In the genomic region with DNA sequence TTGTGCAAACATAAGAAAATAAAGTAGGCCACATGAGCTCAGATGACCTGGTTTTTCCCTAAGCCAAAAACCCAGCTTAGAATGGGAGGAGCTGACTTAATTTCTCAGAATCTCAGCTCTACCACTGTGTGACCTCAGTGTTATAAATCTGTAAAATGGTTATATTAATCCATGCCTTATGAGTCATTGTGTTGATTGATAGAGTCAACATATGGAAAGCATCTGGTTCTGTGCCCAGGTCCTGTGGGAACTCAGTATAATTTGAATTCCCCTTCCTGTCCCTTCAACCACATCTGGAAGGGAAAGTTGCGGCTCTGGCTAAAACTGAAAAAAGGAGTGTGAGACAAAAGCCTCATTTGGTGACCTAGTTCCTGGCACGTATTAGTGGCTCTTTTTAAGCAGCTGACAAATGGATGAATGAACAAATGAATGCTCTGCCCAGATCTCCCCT, we compare ENCODE assay signal across 15 cellular contexts. TPM values are rescaled to one million over a fixed set of nuclear protein-coding genes. Genes with fewer than 3 reads are reported as not detected.
DNase-seq lines count a peak whose midpoint lies in the region; ATAC-seq and TF ChIP-seq lines count a peak whose summit lies in the region.
"Had no signal": no experiment of that assay in that cellular context is flagged by ENCODE, and none has a peak within 500 bp of the region (broad histone marks: within the 10 kb centered on the region; RNA-seq: fewer than 3 reads in every experiment).

No MANE protein-coding gene starts in this region.

- no peak overlapping the region for H3K27ac ChIP-seq in left lung
- H3K27ac ChIP-seq: A549, KMS-11, SJSA1 had no signal

- no peak overlapping the region for H3K4me3 ChIP-seq in left lung
- H3K4me3 ChIP-seq: A549, SJSA1 had no signal

- no peak overlapping the region for H3K27ac Mint-ChIP-seq in activated CD8-positive, alpha-beta T cell treated with anti-CD3 and anti-CD28 coated beads for 36 hours
- no peak overlapping the region for H3K27ac Mint-ChIP-seq in activated CD8-positive, alpha-beta T cell treated with anti-CD3 and anti-CD28 coated beads, Interleukin-2, amount 10 ng/mL, durations not matched to agents 7 days and 5 days
- H3K27ac Mint-ChIP-seq in activated CD4-positive, alpha-beta memory T cell treated with anti-CD3 and anti-CD28 coated beads, Interleukin-2, amount 10 ng/mL, durations not matched to agents 7 days and 5 days: peak overlapping the region; percentile 70
- no peak overlapping the region for H3K27ac Mint-ChIP-seq in CD14-positive monocyte

- CTCF ChIA-PET in activated CD8-positive, alpha-beta T cell treated with anti-CD3 and anti-CD28 coated beads for 36 hours (lab: Charles Lee): interaction anchor here (1.0 to 4.9 kb wide), 10 partner anchors 9 to 476 kb away, joined by 3 to 44 read pairs (median 4); no protein-coding TSS in a partner anchor
- CTCF ChIA-PET in activated CD8-positive, alpha-beta T cell treated with anti-CD3 and anti-CD28 coated beads, Interleukin-2, amount 10 ng/mL, durations not matched to agents 7 days and 5 days (lab: Charles Lee): interaction anchor here (0.8 to 4.4 kb wide), 7 partner anchors 9 to 971 kb away, joined by 3 to 74 read pairs (median 7); no protein-coding TSS in a partner anchor
- CTCF ChIA-PET in activated CD4-positive, alpha-beta memory T cell treated with anti-CD3 and anti-CD28 coated beads, Interleukin-2, amount 10 ng/mL, durations not matched to agents 7 days and 5 days (lab: Charles Lee): interaction anchor here (0.7 to 3.3 kb wide), 12 partner anchors 14 to 608 kb away, joined by 3 to 46 read pairs (median 3); no protein-coding TSS in a partner anchor

- no peaks in the 10 kb centered on the region for H3K36me3 ChIP-seq in left lung
- H3K36me3 ChIP-seq: SJSA1 had no signal

- H3K36me3 Mint-ChIP-seq in activated CD8-positive, alpha-beta T cell treated with anti-CD3 and anti-CD28 coated beads for 36 hours (ENCODE audit: low read depth): no peaks in the 10 kb centered on the region
- no peaks in the 10 kb centered on the region for H3K36me3 Mint-ChIP-seq in activated CD8-positive, alpha-beta T cell treated with anti-CD3 and anti-CD28 coated beads, Interleukin-2, amount 10 ng/mL, durations not matched to agents 7 days and 5 days (ENCODE audit: low read depth)
- no peaks in the 10 kb centered on the region for H3K36me3 Mint-ChIP-seq in activated CD4-positive, alpha-beta memory T cell treated with anti-CD3 and anti-CD28 coated beads, Interleukin-2, amount 10 ng/mL, durations not matched to agents 7 days and 5 days (ENCODE audit: low read depth)
- no peaks in the 10 kb centered on the region for H3K36me3 Mint-ChIP-seq in CD14-positive monocyte

- peaks cover 0 to 4% of the 10 kb centered on the region in 2 donors for H3K4me1 ChIP-seq in left lung

- H3K27me3 ChIP-seq in left lung: no peaks in the 10 kb centered on the region
- H3K27me3 ChIP-seq: SJSA1 had no signal

- H3K27me3 Mint-ChIP-seq in activated CD8-positive, alpha-beta T cell treated with anti-CD3 and anti-CD28 coated beads for 36 hours: no peaks in the 10 kb centered on the region
- peaks cover 4% of the 10 kb centered on the region for H3K27me3 Mint-ChIP-seq in activated CD8-positive, alpha-beta T cell treated with anti-CD3 and anti-CD28 coated beads, Interleukin-2, amount 10 ng/mL, durations not matched to agents 7 days and 5 days (ENCODE audit: low read depth)
- H3K27me3 Mint-ChIP-seq in activated CD4-positive, alpha-beta memory T cell treated with anti-CD3 and anti-CD28 coated beads, Interleukin-2, amount 10 ng/mL, durations not matched to agents 7 days and 5 days: peaks cover 7% of the 10 kb centered on the region
- peaks cover 0 to 7% (median 7%) of the 10 kb centered on the region in 3 donors for H3K27me3 Mint-ChIP-seq in CD14-positive monocyte (ENCODE audit: low read depth in 3 of 3)

- intact Hi-C loops in activated CD8-positive, alpha-beta T cell treated with anti-CD3 and anti-CD28 coated beads for 36 hours (cut with micrococcal nuclease): no loop called here
- intact Hi-C loops in left lung (cut with DNase I) (no loop called here), CD14-positive monocyte (cut with micrococcal nuclease) (loop anchor here (5.0 to 10.0 kb wide), 7 partner anchors 123 to 980 kb away; no protein-coding TSS in a partner anchor)

- peak; percentile 16 for DNase-seq in activated CD8-positive, alpha-beta T cell treated with anti-CD3 and anti-CD28 coated beads for 36 hours
- DNase-seq in activated CD8-positive, alpha-beta T cell treated with anti-CD3 and anti-CD28 coated beads, Interleukin-2, amount 10 ng/mL, durations not matched to agents 7 days and 5 days: no peak
- no peak for DNase-seq in activated CD4-positive, alpha-beta memory T cell treated with anti-CD3 and anti-CD28 coated beads, Interleukin-2, amount 10 ng/mL, durations not matched to agents 7 days and 5 days
- DNase-seq in left lung: no peak
- no peak for DNase-seq in CD14-positive monocyte (ENCODE audit: low spot score)
- no peak for DNase-seq in OCI-M2 (lab: John Stamatoyannopoulos, UW; ENCODE audit: unreplicated experiment)
- DNase-seq: dermis blood vessel endothelial cell, mesendoderm, NCI-H1436 treated with DMSO at 0.1 percent for 48 hours, NCI-H345 had no signal

- no peak overlapping the region for H3K4me3 Mint-ChIP-seq in activated CD8-positive, alpha-beta T cell treated with anti-CD3 and anti-CD28 coated beads for 36 hours
- H3K4me3 Mint-ChIP-seq in activated CD8-positive, alpha-beta T cell treated with anti-CD3 and anti-CD28 coated beads, Interleukin-2, amount 10 ng/mL, durations not matched to agents 7 days and 5 days: no peak overlapping the region
- H3K4me3 Mint-ChIP-seq in activated CD4-positive, alpha-beta memory T cell treated with anti-CD3 and anti-CD28 coated beads, Interleukin-2, amount 10 ng/mL, durations not matched to agents 7 days and 5 days: no peak overlapping the region
- H3K4me3 Mint-ChIP-seq in CD14-positive monocyte: no peak overlapping the region

- TF ChIP-seq CTCF in activated CD8-positive, alpha-beta T cell treated with anti-CD3 and anti-CD28 coated beads for 36 hours (IDR thresholded peaks at IDR 0.05): no peak
- TF ChIP-seq CTCF in left lung (IDR thresholded peaks at IDR 0.05) (no peak), CD14-positive monocyte (IDR thresholded peaks at IDR 0.05) (no peak)

- ATAC-seq in activated CD8-positive, alpha-beta T cell treated with anti-CD3 and anti-CD28 coated beads for 36 hours: peak; percentile 55
- ATAC-seq in activated CD8-positive, alpha-beta T cell treated with anti-CD3 and anti-CD28 coated beads, Interleukin-2, amount 10 ng/mL, durations not matched to agents 7 days and 5 days: no peak
- ATAC-seq in GM19438 (IDR thresholded peaks at IDR 0.05; ENCODE audit: low read depth, unreplicated experiment) (peak; percentile 66), left lung (peak; percentile 12), HG03432 (IDR thresholded peaks at IDR 0.05; ENCODE audit: unreplicated experiment) (no peak)
- ATAC-seq: A549 had no signal

- POLR2A ChIA-PET in activated CD8-positive, alpha-beta T cell treated with anti-CD3 and anti-CD28 coated beads for 36 hours (lab: Charles Lee): no interaction called here
- POLR2A ChIA-PET in activated CD8-positive, alpha-beta T cell treated with anti-CD3 and anti-CD28 coated beads, Interleukin-2, amount 10 ng/mL, durations not matched to agents 7 days and 5 days (lab: Charles Lee): interaction anchor here (1.1 kb wide), 1 partner anchor 470 kb away, joined by 3 read pairs; no protein-coding TSS in a partner anchor
- POLR2A ChIA-PET in activated CD4-positive, alpha-beta memory T cell treated with anti-CD3 and anti-CD28 coated beads, Interleukin-2, amount 10 ng/mL, durations not matched to agents 7 days and 5 days (lab: Charles Lee): interaction anchor here (1.1 to 2.8 kb wide), 4 partner anchors 11 to 528 kb away, joined by 3 to 15 read pairs (median 4); no protein-coding TSS in a partner anchor

- peaks cover 0 to 4% of the 10 kb centered on the region in 2 donors for H3K9me3 ChIP-seq in left lung
- H3K9me3 ChIP-seq: SJSA1 had no signal

- peaks cover 8% of the 10 kb centered on the region for H3K4me1 Mint-ChIP-seq in activated CD8-positive, alpha-beta T cell treated with anti-CD3 and anti-CD28 coated beads for 36 hours (ENCODE audit: low read depth)
- peaks cover 13% of the 10 kb centered on the region for H3K4me1 Mint-ChIP-seq in activated CD8-positive, alpha-beta T cell treated with anti-CD3 and anti-CD28 coated beads, Interleukin-2, amount 10 ng/mL, durations not matched to agents 7 days and 5 days (ENCODE audit: low read depth)
- H3K4me1 Mint-ChIP-seq in activated CD4-positive, alpha-beta memory T cell treated with anti-CD3 and anti-CD28 coated beads, Interleukin-2, amount 10 ng/mL, durations not matched to agents 7 days and 5 days: peaks cover 24% of the 10 kb centered on the region
- H3K4me1 Mint-ChIP-seq in CD14-positive monocyte: peaks cover 2% of the 10 kb centered on the region

- peaks cover 4% of the 10 kb centered on the region for H3K9me3 Mint-ChIP-seq in activated CD8-positive, alpha-beta T cell treated with anti-CD3 and anti-CD28 coated beads for 36 hours
- peaks cover 4% of the 10 kb centered on the region for H3K9me3 Mint-ChIP-seq in activated CD8-positive, alpha-beta T cell treated with anti-CD3 and anti-CD28 coated beads, Interleukin-2, amount 10 ng/mL, durations not matched to agents 7 days and 5 days (ENCODE audit: insufficient read depth)
- H3K9me3 Mint-ChIP-seq in activated CD4-positive, alpha-beta memory T cell treated with anti-CD3 and anti-CD28 coated beads, Interleukin-2, amount 10 ng/mL, durations not matched to agents 7 days and 5 days: no peaks in the 10 kb centered on the region
- H3K9me3 Mint-ChIP-seq in CD14-positive monocyte: peaks cover 0 to 9% (median 4%) of the 10 kb centered on the region in 7 donors

RNA-seq across cellular contexts. Expression of a gene that starts 25.7 kb away (rescaled TPM):
- total RNA-seq in activated CD8-positive, alpha-beta T cell treated with anti-CD3 and anti-CD28 coated beads for 36 hours: 10 to 100 TPM; 13.1 to 14.6 TPM
- total RNA-seq in activated CD8-positive, alpha-beta T cell treated with anti-CD3 and anti-CD28 coated beads, Interleukin-2, amount 10 ng/mL, durations not matched to agents 7 days and 5 days: 10 to 100 TPM in 1 of 2 experiments, 1 to 10 TPM in 1; 9.1 to 10.4 TPM
- 1 to 10 TPM; 8.3 to 8.5 TPM for total RNA-seq in activated CD4-positive, alpha-beta memory T cell treated with anti-CD3 and anti-CD28 coated beads, Interleukin-2, amount 10 ng/mL, durations not matched to agents 7 days and 5 days
- total RNA-seq in left lung: 1 to 10 TPM; 7.5 to 9.7 TPM
- 1 to 10 TPM in 1 of 2 donors, under 1 TPM in 1; 0.73 to 1.2 TPM for polyA plus RNA-seq in CD14-positive monocyte

RNA-seq across cellular contexts. Expression of a gene that starts 55.0 kb away (rescaled TPM):
- 10 to 100 TPM; 34.4 to 40.2 TPM for total RNA-seq in activated CD8-positive, alpha-beta T cell treated with anti-CD3 and anti-CD28 coated beads for 36 hours
- 10 to 100 TPM; 89.1 to 91.3 TPM for total RNA-seq in activated CD8-positive, alpha-beta T cell treated with anti-CD3 and anti-CD28 coated beads, Interleukin-2, amount 10 ng/mL, durations not matched to agents 7 days and 5 days
- total RNA-seq in activated CD4-positive, alpha-beta memory T cell treated with anti-CD3 and anti-CD28 coated beads, Interleukin-2, amount 10 ng/mL, durations not matched to agents 7 days and 5 days: 10 to 100 TPM; 78.7 to 84.5 TPM
- total RNA-seq in left lung: 10 to 100 TPM; 40.1 to 48.4 TPM
- polyA plus RNA-seq in CD14-positive monocyte: 1 to 10 TPM; 5.7 to 6.7 TPM

Comparison
In these comparisons a context has a peak if more than half of its experiments do, and no peak if none do; other contexts are left out.
1. ATAC-seq: peak in activated CD8-positive, alpha-beta T cell treated with anti-CD3 and anti-CD28 coated beads for 36 hours (single experiment), GM19438 (single experiment) and left lung (single experiment); none in activated CD8-positive, alpha-beta T cell treated with anti-CD3 and anti-CD28 coated beads, Interleukin-2, amount 10 ng/mL, durations not matched to agents 7 days and 5 days (single experiment) and HG03432 (single experiment).
2. intact Hi-C loops: an anchor here in CD14-positive monocyte (5.0 to 10.0 kb wide); none called in activated CD8-positive, alpha-beta T cell treated with anti-CD3 and anti-CD28 coated beads for 36 hours and left lung.